Comparison of ENCODE assay signal across 11 cellular contexts in genomic region chr2:238938460-238939055, GRCh38.
A peak's percentile ranks its signal among the peaks of the same experiment; 100 is the strongest.
DNase-seq lines count a peak whose midpoint lies in the region; ATAC-seq and TF ChIP-seq lines count a peak whose summit lies in the region.
"Had no signal": no experiment of that assay in that cellular context is flagged by ENCODE, and none has a peak within 500 bp of the region (broad histone marks: within the 10 kb centered on the region; RNA-seq: fewer than 3 reads in every experiment).

No MANE protein-coding gene starts in this region.

- DNase-seq in EL = peak; percentile 97
- peak; percentile 40 for DNase-seq in amniotic epithelial cell (ENCODE audit: low read depth)
- DNase-seq in left ventricle myocardium inferior = peak; percentile 80
- no peak for DNase-seq in activated naive CD4-positive, alpha-beta T cell (lab: John Stamatoyannopoulos, UW)
- DNase-seq in T-helper 2 cell = no peak
- DNase-seq in SJCRH30 = no peak
- DNase-seq: activated T-cell treated with anti-CD3 and anti-CD28 coated beads, Interleukin-2, amount 50 U/mL, for 48 hours; Caco-2; occipital lobe had no signal

- H3K36me3 ChIP-seq in left ventricle myocardium inferior (no peaks in the 10 kb centered on the region), skeletal muscle satellite cell (ENCODE audit: insufficient read depth, low read length) (no peaks in the 10 kb centered on the region), SJCRH30 (no peaks in the 10 kb centered on the region)

- intact Hi-C loops in left ventricle myocardium inferior (cut with micrococcal nuclease) = no loop called here

- no peak for ATAC-seq in HG02852 (IDR thresholded peaks at IDR 0.05; ENCODE audit: unreplicated experiment)

- peaks cover 15% of the 10 kb centered on the region for H3K9me3 ChIP-seq in left ventricle myocardium inferior (replicated peaks)
- no peaks in the 10 kb centered on the region for H3K9me3 ChIP-seq in skeletal muscle satellite cell (replicated peaks; ENCODE audit: low read length)
- no peaks in the 10 kb centered on the region for H3K9me3 ChIP-seq in SJCRH30 (replicated peaks)
- H3K9me3 ChIP-seq: Caco-2 had no signal

- peaks cover 44% of the 10 kb centered on the region for H3K27me3 ChIP-seq in left ventricle myocardium inferior (ENCODE audit: low read depth)
- no peaks in the 10 kb centered on the region for H3K27me3 ChIP-seq in skeletal muscle satellite cell (ENCODE audit: control insufficient read depth, insufficient read depth, low read length)
- peaks cover 16% of the 10 kb centered on the region; the same call in 1 of the 2 replicates for H3K27me3 ChIP-seq in SJCRH30

- no peak overlapping the region for H3K4me2 ChIP-seq in skeletal muscle satellite cell (ENCODE audit: low read length)

- H3K9ac ChIP-seq in skeletal muscle satellite cell (ENCODE audit: low read depth, low read length) = no peak overlapping the region

- peak overlapping the region; percentile 67 for H3K27ac ChIP-seq in left ventricle myocardium inferior (replicated peaks)
- no peak overlapping the region for H3K27ac ChIP-seq in SJCRH30

- H3K4me1 ChIP-seq in left ventricle myocardium inferior (peaks cover 3% of the 10 kb centered on the region), skeletal muscle satellite cell (ENCODE audit: control insufficient read depth, insufficient read depth, low read length) (peaks cover 26% of the 10 kb centered on the region), SJCRH30 (no peaks in the 10 kb centered on the region)
- H3K4me1 ChIP-seq: Caco-2 had no signal

- H3K4me3 ChIP-seq in left ventricle myocardium inferior (no peak overlapping the region), skeletal muscle satellite cell (ENCODE audit: low read length) (peak overlapping the region; percentile 12), SJCRH30 (no peak overlapping the region)

- TF ChIP-seq CTCF in left ventricle myocardium inferior (IDR thresholded peaks at IDR 0.05; ENCODE audit: borderline replicate concordance) = no peak

Comparison
In these comparisons a context has a peak if more than half of its experiments do, and no peak if none do; other contexts are left out.
1. DNase-seq: peak in EL (single experiment), amniotic epithelial cell (single experiment) and left ventricle myocardium inferior (single experiment); none in activated naive CD4-positive, alpha-beta T cell (0 of 4), T-helper 2 cell (0 of 5) and SJCRH30 (0 of 2).